8 cellular contexts compared by ENCODE assay signal in genomic region chr2:112433480-112433879, GRCh38. TPM values are rescaled to one million over a fixed set of nuclear protein-coding genes. Genes with fewer than 3 reads are reported as not detected.
DNase-seq lines count a peak whose midpoint lies in the region; ATAC-seq and TF ChIP-seq lines count a peak whose summit lies in the region.
"Not testable (repeated sequence)": the region's sequence is repeated elsewhere in the genome, so short reads cannot be mapped to it uniquely, and the experiment has no call there.

Gene RGPD8, minus strand, starts transcription at chr2:112433645. Its CDS starts 192 bp downstream, at chr2:112433453.

- POLR2A ChIA-PET in CD4-positive, alpha-beta T cell (lab: Charles Lee): interaction anchor here (0.6 kb wide), 1 partner anchor 174 kb away, joined by 3 read pairs; no protein-coding TSS in a partner anchor

- H3K9me3 ChIP-seq in CD4-positive, alpha-beta T cell (ENCODE audit: control insufficient read depth, low read length): not testable (repeated sequence)

- not testable (repeated sequence) for H3K9me3 Mint-ChIP-seq in CD4-positive, alpha-beta T cell; activated naive CD8-positive, alpha-beta T cell treated with anti-CD3 and anti-CD28 coated beads, Interleukin-2, amount 50 U/mL, for 24 hours; nephron progenitor cell

- peak; percentile 61 for TF ChIP-seq CTCF in CD4-positive, alpha-beta T cell (IDR thresholded peaks at IDR 0.05)
- peak; percentile 59 for TF ChIP-seq CTCF in nephron progenitor cell (IDR thresholded peaks at IDR 0.05)

- peaks cover 17% of the 10 kb centered on the region for H3K4me1 Mint-ChIP-seq in CD4-positive, alpha-beta T cell (ENCODE audit: low read depth)
- peaks cover 13% of the 10 kb centered on the region for H3K4me1 Mint-ChIP-seq in activated naive CD8-positive, alpha-beta T cell treated with anti-CD3 and anti-CD28 coated beads, Interleukin-2, amount 50 U/mL, for 24 hours
- H3K4me1 Mint-ChIP-seq in nephron progenitor cell: peaks cover 27% of the 10 kb centered on the region

- CTCF ChIA-PET in CD4-positive, alpha-beta T cell (lab: Charles Lee): interaction anchor here (0.6 to 0.7 kb wide), 4 partner anchors 48 to 333 kb away, joined by 3 to 4 read pairs (median 4); no protein-coding TSS in a partner anchor

- peak within 1 kb of the TSS; percentile 75 for H3K27ac Mint-ChIP-seq in CD4-positive, alpha-beta T cell
- peak within 1 kb of the TSS; percentile 39 for H3K27ac Mint-ChIP-seq in activated naive CD8-positive, alpha-beta T cell treated with anti-CD3 and anti-CD28 coated beads, Interleukin-2, amount 50 U/mL, for 24 hours
- H3K27ac Mint-ChIP-seq in nephron progenitor cell: peak within 1 kb of the TSS; percentile 10

- peak; percentile 100 for ATAC-seq in CD4-positive, alpha-beta T cell (ENCODE audit: poor library complexity)
- peak; percentile 98 for ATAC-seq in GM19467 (IDR thresholded peaks at IDR 0.05; ENCODE audit: unreplicated experiment)
- peak; percentile 93 for ATAC-seq in HG03378 (IDR thresholded peaks at IDR 0.05; ENCODE audit: unreplicated experiment)
- ATAC-seq in activated naive CD8-positive, alpha-beta T cell treated with anti-CD3 and anti-CD28 coated beads, Interleukin-2, amount 50 U/mL, for 24 hours: peak; percentile 99

- H3K4me3 Mint-ChIP-seq in CD4-positive, alpha-beta T cell: peak within 1 kb of the TSS; percentile 77
- H3K4me3 Mint-ChIP-seq in activated naive CD8-positive, alpha-beta T cell treated with anti-CD3 and anti-CD28 coated beads, Interleukin-2, amount 50 U/mL, for 24 hours: peak within 1 kb of the TSS; percentile 78
- H3K4me3 Mint-ChIP-seq in nephron progenitor cell: peak within 1 kb of the TSS; percentile 75

- peaks cover 16% of the 10 kb centered on the region for H3K27me3 Mint-ChIP-seq in CD4-positive, alpha-beta T cell
- H3K27me3 Mint-ChIP-seq in activated naive CD8-positive, alpha-beta T cell treated with anti-CD3 and anti-CD28 coated beads, Interleukin-2, amount 50 U/mL, for 24 hours; nephron progenitor cell (ENCODE audit: low read depth, poor library complexity): not testable (repeated sequence)

- DNase-seq in CD4-positive, alpha-beta T cell: peak; percentile 75 to 94 (median 88)
- peak; percentile 79 to 93 (median 81) for DNase-seq in T-helper 1 cell
- peak; percentile 84 for DNase-seq in activated naive CD8-positive, alpha-beta T cell treated with anti-CD3 and anti-CD28 coated beads, Interleukin-2, amount 50 U/mL, for 24 hours
- peak; percentile 83 for DNase-seq in globus pallidus (ENCODE audit: low spot score)
- peak; percentile 88 for DNase-seq in nephron progenitor cell
- peak; percentile 73 to 89 for DNase-seq in stimulated activated CD8-positive, alpha-beta memory T cell treated with anti-CD3 and anti-CD28 coated beads, Interleukin-2, amount 100 ng/mL, for 48 hours (ENCODE audit: low read depth in 2 of 2)

- intact Hi-C loops in CD4-positive, alpha-beta T cell (cut with DNase I, micrococcal nuclease): loop anchor here in 1 of 2 experiments (10.0 kb wide), 1 partner anchor 549 kb away; the partner anchor contains the start of gene ANAPC1

- H3K36me3 Mint-ChIP-seq in CD4-positive, alpha-beta T cell (ENCODE audit: low read depth); activated naive CD8-positive, alpha-beta T cell treated with anti-CD3 and anti-CD28 coated beads, Interleukin-2, amount 50 U/mL, for 24 hours (ENCODE audit: low read depth); nephron progenitor cell (ENCODE audit: low read depth): not testable (repeated sequence)

- not testable (repeated sequence) for H3K27me3 ChIP-seq in CD4-positive, alpha-beta T cell (ENCODE audit: control insufficient read depth, insufficient read depth, low read length)

- H3K27ac ChIP-seq in CD4-positive, alpha-beta T cell (ENCODE audit: low read depth, low read length): not testable (repeated sequence)

RNA-seq across cellular contexts. Expression of gene RGPD8, which starts in this region (rescaled TPM):
- total RNA-seq in CD4-positive, alpha-beta T cell: 10 to 100 TPM; 61.1 to 65.9 TPM

Comparison
In these comparisons a context has a peak if more than half of its experiments do, and no peak if none do; other contexts are left out.
1. H3K27ac Mint-ChIP-seq: peak in every context shown above with its lines; median percentile 75 in CD4-positive, alpha-beta T cell; 39 in activated naive CD8-positive, alpha-beta T cell treated with anti-CD3 and anti-CD28 coated beads, Interleukin-2, amount 50 U/mL, for 24 hours; 10 in nephron progenitor cell.